25 cellular contexts compared by ENCODE assay signal in genomic region chr3:8069471-8069870, GRCh38.
DNase-seq lines count a peak whose midpoint lies in the region; ATAC-seq, FAIRE-seq and TF ChIP-seq lines count a peak whose summit lies in the region.
"Had no signal": no experiment of that assay in that cellular context is flagged by ENCODE, and none has a peak within 500 bp of the region (broad histone marks: within the 10 kb centered on the region; RNA-seq: fewer than 3 reads in every experiment).

No MANE protein-coding gene starts in this region.

- CTCF ChIA-PET in activated CD4-positive, alpha-beta T cell treated with anti-CD3 and anti-CD28 coated beads, Interleukin-2, amount 10 ng/mL, durations not matched to agents 7 days and 5 days (lab: Charles Lee) = no interaction called here

- H3K4me3 Mint-ChIP-seq in activated CD4-positive, alpha-beta T cell treated with anti-CD3 and anti-CD28 coated beads, Interleukin-2, amount 10 ng/mL, durations not matched to agents 7 days and 5 days = no peak overlapping the region
- H3K4me3 Mint-ChIP-seq in activated T-helper 17 cell treated with anti-CD3 and anti-CD28 coated beads, Interleukin-2, amount 50 U/mL, for 72 hours = no peak overlapping the region
- H3K4me3 Mint-ChIP-seq: CD4-positive, alpha-beta memory T cell had no signal

- H3K27ac Mint-ChIP-seq in activated CD4-positive, alpha-beta T cell treated with anti-CD3 and anti-CD28 coated beads, Interleukin-2, amount 10 ng/mL, durations not matched to agents 7 days and 5 days = no peak overlapping the region
- no peak overlapping the region for H3K27ac Mint-ChIP-seq in activated T-helper 17 cell treated with anti-CD3 and anti-CD28 coated beads, Interleukin-2, amount 50 U/mL, for 72 hours
- H3K27ac Mint-ChIP-seq: CD4-positive, alpha-beta memory T cell had no signal

- DNase-seq in DMS 273 (lab: John Stamatoyannopoulos, UW; ENCODE audit: unreplicated experiment) (peak; percentile 8), DMS 273 treated with DMSO at 0.1 percent for 48 hours (lab: John Stamatoyannopoulos, UW) (no peak), bronchial epithelial cell (ENCODE audit: low read depth) (peak; percentile 15), kidney tubule cell (ENCODE audit: low spot score) (peak; percentile 29), urothelium cell line (ENCODE audit: low spot score) (peak; percentile 17), vagina (ENCODE audit: extremely low spot score in 2 of 2) (no peak)
- DNase-seq in activated CD4-positive, alpha-beta T cell treated with anti-CD3 and anti-CD28 coated beads, Interleukin-2, amount 10 ng/mL, durations not matched to agents 7 days and 5 days = no peak
- DNase-seq: ACHN; Caco-2; CD4-positive, alpha-beta memory T cell; DMS153; IMR-90; NCI-H1105; NCI-H146; NCI-H2029; NCI-H2171 treated with DMSO at 0.1 percent for 48 hours had no signal

- FAIRE-seq in bronchial epithelial cell (lab: Jason Lieb, UNC) (no peak), urothelium cell line (lab: Jason Lieb, UNC) (no peak)
- FAIRE-seq: G401.6, GM12892, H54 had no signal

- peaks cover 2% of the 10 kb centered on the region for H3K9me3 Mint-ChIP-seq in activated CD4-positive, alpha-beta T cell treated with anti-CD3 and anti-CD28 coated beads, Interleukin-2, amount 10 ng/mL, durations not matched to agents 7 days and 5 days
- H3K9me3 Mint-ChIP-seq in activated T-helper 17 cell treated with anti-CD3 and anti-CD28 coated beads, Interleukin-2, amount 50 U/mL, for 72 hours = no peaks in the 10 kb centered on the region

- H3K36me3 Mint-ChIP-seq in activated CD4-positive, alpha-beta T cell treated with anti-CD3 and anti-CD28 coated beads, Interleukin-2, amount 10 ng/mL, durations not matched to agents 7 days and 5 days (ENCODE audit: low read depth) = no peaks in the 10 kb centered on the region
- no peaks in the 10 kb centered on the region for H3K36me3 Mint-ChIP-seq in activated T-helper 17 cell treated with anti-CD3 and anti-CD28 coated beads, Interleukin-2, amount 50 U/mL, for 72 hours (ENCODE audit: low read depth)
- H3K36me3 Mint-ChIP-seq: CD4-positive, alpha-beta memory T cell had no signal

- H3K27me3 ChIP-seq in bronchial epithelial cell (ENCODE audit: control insufficient read depth, insufficient read depth, low read length) (no peaks in the 10 kb centered on the region), vagina (no peaks in the 10 kb centered on the region)
- H3K27me3 ChIP-seq: BLaER1 treated with 17β-estradiol and CSF1 and Interleukin-3, amounts not matched to agents 10 nM and 100 nM; SJSA1 had no signal

- no peaks in the 10 kb centered on the region for H3K27me3 Mint-ChIP-seq in activated CD4-positive, alpha-beta T cell treated with anti-CD3 and anti-CD28 coated beads, Interleukin-2, amount 10 ng/mL, durations not matched to agents 7 days and 5 days
- H3K27me3 Mint-ChIP-seq in activated T-helper 17 cell treated with anti-CD3 and anti-CD28 coated beads, Interleukin-2, amount 50 U/mL, for 72 hours = no peaks in the 10 kb centered on the region
- H3K27me3 Mint-ChIP-seq: CD4-positive, alpha-beta memory T cell had no signal

- TF ChIP-seq POLR2A in vagina (IDR thresholded peaks at IDR 0.05) = no peak

- H3K4me1 ChIP-seq in vagina = no peaks in the 10 kb centered on the region
- H3K4me1 ChIP-seq: BLaER1 treated with 17β-estradiol and CSF1 and Interleukin-3, amounts not matched to agents 10 nM and 100 nM; Caco-2; SJSA1 had no signal

- ATAC-seq in activated T-helper 17 cell treated with anti-CD3 and anti-CD28 coated beads, Interleukin-2, amount 50 U/mL, for 72 hours (replicated peaks) = no peak
- ATAC-seq: Right ventricle myocardium inferior had no signal

- H3K9me3 ChIP-seq in vagina = no peaks in the 10 kb centered on the region
- H3K9me3 ChIP-seq: BLaER1 treated with 17β-estradiol and CSF1 and Interleukin-3, amounts not matched to agents 10 nM and 100 nM; Caco-2; SJSA1 had no signal

- H3K4me3 ChIP-seq in bronchial epithelial cell (ENCODE audit: low read depth, low read length) (no peak overlapping the region), vagina (no peak overlapping the region)
- H3K4me3 ChIP-seq: BLaER1 treated with 17β-estradiol and CSF1 and Interleukin-3, amounts not matched to agents 10 nM and 100 nM; SJSA1 had no signal

- H3K36me3 ChIP-seq in bronchial epithelial cell (ENCODE audit: control insufficient read depth, insufficient read depth, low read length) (no peaks in the 10 kb centered on the region), vagina (no peaks in the 10 kb centered on the region)
- H3K36me3 ChIP-seq: BLaER1 treated with 17β-estradiol and CSF1 and Interleukin-3, amounts not matched to agents 10 nM and 100 nM; SJSA1 had no signal

- no peak overlapping the region for H3K27ac ChIP-seq in vagina
- H3K27ac ChIP-seq: 22Rv1; BLaER1 treated with 17β-estradiol and CSF1 and Interleukin-3, amounts not matched to agents 10 nM and 100 nM; KMS-11; SJSA1 had no signal

- POLR2A ChIA-PET in activated CD4-positive, alpha-beta T cell treated with anti-CD3 and anti-CD28 coated beads, Interleukin-2, amount 10 ng/mL, durations not matched to agents 7 days and 5 days (lab: Charles Lee) = no interaction called here

- H3K4me1 Mint-ChIP-seq in activated CD4-positive, alpha-beta T cell treated with anti-CD3 and anti-CD28 coated beads, Interleukin-2, amount 10 ng/mL, durations not matched to agents 7 days and 5 days = no peaks in the 10 kb centered on the region
- no peaks in the 10 kb centered on the region for H3K4me1 Mint-ChIP-seq in activated T-helper 17 cell treated with anti-CD3 and anti-CD28 coated beads, Interleukin-2, amount 50 U/mL, for 72 hours
- H3K4me1 Mint-ChIP-seq: CD4-positive, alpha-beta memory T cell had no signal

- intact Hi-C loops in vagina (cut with DNase I) = no loop called here

- TF ChIP-seq CTCF in bronchial epithelial cell (IDR thresholded peaks at IDR 0.05; ENCODE audit: insufficient read depth, low read length, severe bottlenecking) (no peak), vagina (IDR thresholded peaks at IDR 0.05) (no peak)

Comparison
In these comparisons a context has a peak if more than half of its experiments do, and no peak if none do; other contexts are left out.
1. DNase-seq: peak in DMS 273 (single experiment), bronchial epithelial cell (single experiment), kidney tubule cell (single experiment) and urothelium cell line (single experiment); none in DMS 273 treated with DMSO at 0.1 percent for 48 hours (single experiment), activated CD4-positive, alpha-beta T cell treated with anti-CD3 and anti-CD28 coated beads, Interleukin-2, amount 10 ng/mL, durations not matched to agents 7 days and 5 days (single experiment) and vagina (0 of 2).